In genomic region chr16:88723507-88723887, GRCh38 we compare ENCODE assay signal across 34 cellular contexts. TPM values are rescaled to one million over a fixed set of nuclear protein-coding genes. Genes with fewer than 3 reads are reported as not detected.
"Had no signal": no experiment of that assay in that cellular context is flagged by ENCODE, and none has a peak within 500 bp of the region (broad histone marks: within the 10 kb centered on the region; RNA-seq: fewer than 3 reads in every experiment).

No MANE protein-coding gene starts in this region.

- H3K27me3 ChIP-seq: brain microvascular endothelial cell, esophagus muscularis mucosa, foreskin keratinocyte, gastrocnemius medialis, heart left ventricle had no signal

- H3K4me3 Mint-ChIP-seq: activated B cell treated with CpG ODN at 0.5 μM for 24 hours; activated CD8-positive, alpha-beta T cell treated with anti-CD3 and anti-CD28 coated beads for 36 hours; activated naive CD8-positive, alpha-beta T cell; activated T-cell treated with anti-CD3 and anti-CD28 coated beads, Interleukin-2, amount 50 U/mL, for 4 hours; activated T-helper 17 cell treated with anti-CD3 and anti-CD28 coated beads, Interleukin-2, amount 50 U/mL, for 72 hours; effector memory CD8-positive, alpha-beta T cell; T-helper 1 cell treated with Interleukin-12 subunit alpha and Interleukin-12 subunit beta and Interleukin-4 antibody, amounts not matched to agents 30 μg/mL and 1 μg/mL, for 36 hours; T-helper 2 cell treated with Interferon-gamma antibody and Interleukin-4, amounts not matched to agents 5 μg/mL and 100 μg/mL, for 36 hours had no signal

- H3K36me3 ChIP-seq: gastrocnemius medialis, WERI-Rb-1 had no signal

- H3K4me1 ChIP-seq: foreskin keratinocyte, gastrocnemius medialis had no signal

- DNase-seq: activated B cell treated with CpG ODN at 0.5 μM for 24 hours; activated CD4-positive, alpha-beta T cell treated with anti-CD3 and anti-CD28 coated beads for 48 hours; activated CD4-positive, alpha-beta T cell treated with anti-CD3 and anti-CD28 coated beads, Interleukin-2, amount 50 U/mL, for 1 hour; activated CD4-positive, alpha-beta T cell treated with anti-CD3 and anti-CD28 coated beads, Interleukin-2, amount 50 U/mL, for 48 hours; activated CD8-positive, alpha-beta memory T cell treated with anti-CD3 and anti-CD28 coated beads for 24 hours; activated CD8-positive, alpha-beta T cell treated with anti-CD3 and anti-CD28 coated beads for 36 hours; activated effector memory CD4-positive, alpha-beta T cell treated with Interleukin-2 at 50 U/mL for 16 hours; activated gamma-delta T cell treated with Interleukin-2 at 50 U/mL for 16 hours; activated naive CD4-positive, alpha-beta T cell treated with anti-CD3 and anti-CD28 coated beads, Interleukin-2, amount 50 U/mL, for 16 hours; activated naive CD4-positive, alpha-beta T cell treated with Interleukin-2 at 50 U/mL for 16 hours; activated T-cell treated with anti-CD3 and anti-CD28 coated beads, Interleukin-2, amount 50 U/mL, for 4 hours; amniotic stem cell; anterior cingulate cortex; brain microvascular endothelial cell; caudate nucleus; cortex of kidney; dermis blood vessel endothelial cell; effector CD4-positive, alpha-beta T cell; effector memory CD8-positive, alpha-beta T cell; erythroblast; foreskin keratinocyte; gastrocnemius medialis; glutamatergic neuron; heart left ventricle; T1000; WERI-Rb-1 had no signal

- H3K27ac ChIP-seq: brain microvascular endothelial cell, esophagus muscularis mucosa, foreskin keratinocyte, gastrocnemius medialis, heart left ventricle, WERI-Rb-1 had no signal

- H3K36me3 Mint-ChIP-seq: activated naive CD8-positive, alpha-beta T cell had no signal

- H3K4me1 Mint-ChIP-seq: activated B cell treated with CpG ODN at 0.5 μM for 24 hours; activated T-helper 17 cell treated with anti-CD3 and anti-CD28 coated beads, Interleukin-2, amount 50 U/mL, for 72 hours had no signal

- H3K27ac Mint-ChIP-seq: activated B cell treated with CpG ODN at 0.5 μM for 24 hours; activated CD8-positive, alpha-beta T cell treated with anti-CD3 and anti-CD28 coated beads for 36 hours; activated naive CD8-positive, alpha-beta T cell; activated T-helper 17 cell treated with anti-CD3 and anti-CD28 coated beads, Interleukin-2, amount 50 U/mL, for 72 hours; T-helper 1 cell treated with Interleukin-12 subunit alpha and Interleukin-12 subunit beta and Interleukin-4 antibody, amounts not matched to agents 30 μg/mL and 1 μg/mL, for 36 hours; T-helper 2 cell treated with Interferon-gamma antibody and Interleukin-4, amounts not matched to agents 5 μg/mL and 100 μg/mL, for 36 hours had no signal

- H3K9me3 ChIP-seq: esophagus muscularis mucosa, gastrocnemius medialis, heart left ventricle had no signal

- H3K9me3 Mint-ChIP-seq: activated B cell treated with CpG ODN at 0.5 μM for 24 hours; activated CD8-positive, alpha-beta T cell treated with anti-CD3 and anti-CD28 coated beads for 36 hours; activated T-cell treated with anti-CD3 and anti-CD28 coated beads, Interleukin-2, amount 50 U/mL, for 4 hours; activated T-helper 17 cell treated with anti-CD3 and anti-CD28 coated beads, Interleukin-2, amount 50 U/mL, for 72 hours; effector memory CD8-positive, alpha-beta T cell; T-helper 1 cell treated with Interleukin-12 subunit alpha and Interleukin-12 subunit beta and Interleukin-4 antibody, amounts not matched to agents 30 μg/mL and 1 μg/mL, for 36 hours; T-helper 2 cell treated with Interferon-gamma antibody and Interleukin-4, amounts not matched to agents 5 μg/mL and 100 μg/mL, for 36 hours had no signal

- H3K27me3 Mint-ChIP-seq: activated B cell treated with CpG ODN at 0.5 μM for 24 hours; activated CD8-positive, alpha-beta T cell treated with anti-CD3 and anti-CD28 coated beads for 36 hours; activated naive CD8-positive, alpha-beta T cell; activated T-helper 17 cell treated with anti-CD3 and anti-CD28 coated beads, Interleukin-2, amount 50 U/mL, for 72 hours; effector memory CD8-positive, alpha-beta T cell had no signal

- ATAC-seq: activated CD4-positive, CD25-positive, alpha-beta regulatory T cell treated with anti-CD3 and anti-CD28 coated beads, Interleukin-2, amount 50 U/mL, for 24 hours; activated CD8-positive, alpha-beta T cell treated with anti-CD3 and anti-CD28 coated beads for 36 hours; activated T-cell treated with anti-CD3 and anti-CD28 coated beads, Interleukin-2, amount 50 U/mL, for 4 hours; activated T-helper 17 cell treated with anti-CD3 and anti-CD28 coated beads, Interleukin-2, amount 50 U/mL, for 72 hours; effector memory CD8-positive, alpha-beta T cell; foreskin keratinocyte; gastrocnemius medialis; heart left ventricle had no signal

- H3K4me3 ChIP-seq: esophagus muscularis mucosa, gastrocnemius medialis, heart left ventricle had no signal

RNA-seq across cellular contexts. Expression of gene SNAI3, which starts 37.2 kb away (rescaled TPM):
- total RNA-seq: bronchial epithelial cell, chondrocyte, dermis blood vessel endothelial cell, foreskin keratinocyte had no signal
